Comparison of ENCODE assay signal across 21 cellular contexts in genomic region chr3:13815088-13815683, GRCh38.
A peak's percentile ranks its signal among the peaks of the same experiment; 100 is the strongest.
DNase-seq lines count a peak whose midpoint lies in the region; ATAC-seq, FAIRE-seq and TF ChIP-seq lines count a peak whose summit lies in the region.
"Had no signal": no experiment of that assay in that cellular context is flagged by ENCODE, and none has a peak within 500 bp of the region (broad histone marks: within the 10 kb centered on the region; RNA-seq: fewer than 3 reads in every experiment).

No MANE protein-coding gene starts in this region.

- H3K27me3 ChIP-seq in bronchial epithelial cell (ENCODE audit: control insufficient read depth, insufficient read depth, low read length), result no peaks in the 10 kb centered on the region
- H3K27me3 ChIP-seq in osteoblast (ENCODE audit: insufficient read depth, low read length), result no peaks in the 10 kb centered on the region
- H3K27me3 ChIP-seq: BE2C, SJCRH30 had no signal

- TF ChIP-seq EP300 in A549 (IDR thresholded peaks at IDR 0.05), result no peak

- FAIRE-seq in A549 (lab: Jason Lieb, UNC) (no peak), bronchial epithelial cell (lab: Jason Lieb, UNC) (peak; percentile 7)

- no peak for TF ChIP-seq CTCF in A549 (IDR thresholded peaks at IDR 0.05)
- TF ChIP-seq CTCF in HEK293 (tag by site-specific recombination; IDR thresholded peaks at IDR 0.05), result no peak
- TF ChIP-seq CTCF in bronchial epithelial cell (IDR thresholded peaks at IDR 0.05; ENCODE audit: insufficient read depth, low read length, severe bottlenecking), result no peak
- TF ChIP-seq CTCF in osteoblast (IDR thresholded peaks at IDR 0.05; ENCODE audit: extremely low read depth, low read depth, low read length), result no peak

- H3K4me3 ChIP-seq in A549 (no peak overlapping the region), HEK293 (ENCODE audit: low read depth, low read length) (no peak overlapping the region), bronchial epithelial cell (ENCODE audit: low read depth, low read length) (no peak overlapping the region), osteoblast (ENCODE audit: insufficient read depth, low read length) (no peak overlapping the region)
- H3K4me3 ChIP-seq: HAP-1, SJCRH30 had no signal

- no peaks in the 10 kb centered on the region for H3K79me2 ChIP-seq in osteoblast (ENCODE audit: insufficient read depth, low read length)

- CTCF ChIA-PET in A549 (lab: Yijun Ruan, JAX) (interaction anchor here (1.3 kb wide), 1 partner anchor 9 kb away, joined by 3 read pairs; no protein-coding TSS in a partner anchor), HEK293 (lab: Yijun Ruan, JAX) (no interaction called here)

- WGBS in A549 (ENCODE audit: missing lambda C conversion rate), result 0% methylated on average over 3 of the region's 3 CpGs

- H3K27ac ChIP-seq in A549 (no peak overlapping the region), HEK293 (ENCODE audit: extremely low read depth, low read depth, low read length) (no peak overlapping the region), osteoblast (ENCODE audit: low read depth, low read length) (no peak overlapping the region)
- H3K27ac ChIP-seq: SJCRH30 had no signal

- H4K20me1 ChIP-seq in osteoblast (ENCODE audit: insufficient read depth, low read length), result no peaks in the 10 kb centered on the region

- H3K9me3 ChIP-seq in A549, result peaks cover 52% of the 10 kb centered on the region
- H3K9me3 ChIP-seq in HEK293 (ENCODE audit: control insufficient read depth, insufficient read depth, low read depth, low read length), result no peaks in the 10 kb centered on the region; the same call in 1 of the 2 replicates
- H3K9me3 ChIP-seq in osteoblast (ENCODE audit: low read depth, low read length), result peaks cover 12% of the 10 kb centered on the region
- H3K9me3 ChIP-seq: BE2C, SJCRH30 had no signal

- H3K4me1 ChIP-seq in A549, result no peaks in the 10 kb centered on the region
- no peaks in the 10 kb centered on the region for H3K4me1 ChIP-seq in HEK293 (ENCODE audit: control insufficient read depth, insufficient read depth, low read length)
- no peaks in the 10 kb centered on the region for H3K4me1 ChIP-seq in osteoblast (ENCODE audit: insufficient read depth, low read length)
- H3K4me1 ChIP-seq: BE2C, HAP-1, SJCRH30 had no signal

- no peak for ATAC-seq in A549
- no peak for ATAC-seq in HG03432 (IDR thresholded peaks at IDR 0.05; ENCODE audit: unreplicated experiment)
- ATAC-seq: Panc1 had no signal

- H2AFZ ChIP-seq in osteoblast (ENCODE audit: low read length), result no peak overlapping the region

- DNase-seq in A549 (ENCODE audit: low read depth in 1 of 2, low spot score in 1 of 2) (no peak), bronchial epithelial cell (ENCODE audit: low read depth) (no peak), osteoblast (ENCODE audit: insufficient read length, low spot score, missing footprints) (peak; percentile 34), iPS-NIHi11 (ENCODE audit: low spot score) (no peak), NCI-H1105 (lab: John Stamatoyannopoulos, UW) (no peak)
- DNase-seq: BE2C; CD4-positive, CD25-positive, alpha-beta regulatory T cell; EL; GF-D8; KG1; NCI-H1092; NCI-H1436 treated with DMSO at 0.1 percent for 48 hours; NCI-H1930; NCI-H510A; NCI-H774; NK-92 treated with Interleukin-12 subunit alpha and Interleukin-12 subunit beta, amount 100 ng/mL, for 24 hours; SJCRH30 had no signal

- H3K36me3 ChIP-seq in HEK293 (ENCODE audit: control insufficient read depth in 2 of 2, insufficient read depth in 1 of 2, low read length in 2 of 2) (no peaks in the 10 kb centered on the region), bronchial epithelial cell (ENCODE audit: control insufficient read depth, insufficient read depth, low read length) (peaks cover 13% of the 10 kb centered on the region), osteoblast (ENCODE audit: insufficient read depth, low read length) (no peaks in the 10 kb centered on the region)
- H3K36me3 ChIP-seq: BE2C, HAP-1, SJCRH30 had no signal

- no peak for TF ChIP-seq RAD21 in A549 (conservative IDR thresholded peaks at IDR 0.05 in 1 of 2, IDR thresholded peaks at IDR 0.05 in 1 of 2)

- no peak for TF ChIP-seq POLR2A in A549 (IDR thresholded peaks at IDR 0.05; ENCODE audit: low read length)

- POLR2A ChIA-PET in A549 (lab: Yijun Ruan, JAX), result no interaction called here
- POLR2A ChIA-PET in HEK293 (lab: Yijun Ruan, JAX), result no interaction called here

- no peak overlapping the region for H3K4me2 ChIP-seq in A549
- H3K4me2 ChIP-seq in osteoblast (ENCODE audit: insufficient read depth, low read length), result no peak overlapping the region

TF ChIP-seq in A549, 52 proteins besides CTCF, POLR2A, EP300 and RAD21:
- TF ChIP-seq ELK1 (IDR thresholded peaks at IDR 0.05; ENCODE audit: low read depth, low read length) (no peak), KDM1A (IDR thresholded peaks at IDR 0.05; ENCODE audit: low read depth) (0 out of 2 replicates have a peak, but pooled peaks have one; percentile 15), GATA3 (IDR thresholded peaks at IDR 0.05; ENCODE audit: borderline replicate concordance) (0 out of 2 replicates have a peak, but pooled peaks have one; percentile 17)

TF ChIP-seq in HEK293, 187 proteins besides CTCF, POLR2A, EP300 and RAD21:
- TF ChIP-seq SETDB1 (IDR thresholded peaks at IDR 0.05; ENCODE audit: insufficient read length, low read length), result peak; percentile 98
- TF ChIP-seq ZNF843 (tag by site-specific recombination; IDR thresholded peaks at IDR 0.05), result no peak
- TF ChIP-seq ZNF280D (tag by site-specific recombination; IDR thresholded peaks at IDR 0.05), result peak; percentile 94
- 0 out of 2 replicates have a peak, but pooled peaks have one; percentile 56 for TF ChIP-seq ZNF518A (tag by site-specific recombination; conservative IDR thresholded peaks at IDR 0.05; ENCODE audit: low read depth)
- TF ChIP-seq ZBTB21 (tag by site-specific recombination; IDR thresholded peaks at IDR 0.05), result no peak
- no peak for TF ChIP-seq ZNF624 (tag by site-specific recombination; IDR thresholded peaks at IDR 0.05)
